In genomic region chr1:108947871-108948525, GRCh38 we compare ENCODE assay signal across 14 cellular contexts. TPM values are rescaled to one million over a fixed set of nuclear protein-coding genes. Genes with fewer than 3 reads are reported as not detected.
DNase-seq lines count a peak whose midpoint lies in the region; TF ChIP-seq lines count a peak whose summit lies in the region.
"Had no signal": no experiment of that assay in that cellular context is flagged by ENCODE, and none has a peak within 500 bp of the region (broad histone marks: within the 10 kb centered on the region; RNA-seq: fewer than 3 reads in every experiment).

No MANE protein-coding gene starts in this region.

- peaks cover 10% of the 10 kb centered on the region for H3K4me1 ChIP-seq in skeletal muscle satellite cell (ENCODE audit: control insufficient read depth, insufficient read depth, low read length)

- no peaks in the 10 kb centered on the region for H3K9me3 Mint-ChIP-seq in HFFc6
- H3K9me3 Mint-ChIP-seq: activated T-helper 1 cell treated with anti-CD3 and anti-CD28 coated beads, Interleukin-12 subunit alpha, Interleukin-12 subunit beta, Interleukin-2, Interleukin-4 antibody, amounts not matched to agents 30 ng/mL and 10 ng/mL and 1 ng/mL, durations not matched to agents 14 hours and 24 hours and 36 hours had no signal

- peak overlapping the region; percentile 58 for H3K4me2 ChIP-seq in skeletal muscle satellite cell (ENCODE audit: low read length)

- no peaks in the 10 kb centered on the region for H3K27me3 Mint-ChIP-seq in HFFc6 (ENCODE audit: insufficient read depth)

- intact Hi-C loops in dorsolateral prefrontal cortex (cut with DNase I): no loop called here

- H3K4me3 Mint-ChIP-seq in HFFc6: peak overlapping the region; percentile 69
- H3K4me3 Mint-ChIP-seq: activated T-helper 1 cell treated with anti-CD3 and anti-CD28 coated beads, Interleukin-12 subunit alpha, Interleukin-12 subunit beta, Interleukin-2, Interleukin-4 antibody, amounts not matched to agents 30 ng/mL and 10 ng/mL and 1 ng/mL, durations not matched to agents 14 hours and 24 hours and 36 hours had no signal

- H3K27ac Mint-ChIP-seq in HFFc6: peak overlapping the region; percentile 47
- H3K27ac Mint-ChIP-seq: activated T-helper 1 cell treated with anti-CD3 and anti-CD28 coated beads, Interleukin-12 subunit alpha, Interleukin-12 subunit beta, Interleukin-2, Interleukin-4 antibody, amounts not matched to agents 30 ng/mL and 10 ng/mL and 1 ng/mL, durations not matched to agents 14 hours and 24 hours and 36 hours had no signal

- H3K36me3 Mint-ChIP-seq in HFFc6 (ENCODE audit: low read depth): no peaks in the 10 kb centered on the region

- peak overlapping the region in 53 of 59 donors; percentile 4 to 80 (median 61) for H3K27ac ChIP-seq in dorsolateral prefrontal cortex

- no peaks in the 10 kb centered on the region for H3K9me3 ChIP-seq in skeletal muscle satellite cell (replicated peaks; ENCODE audit: low read length)
- H3K9me3 ChIP-seq: MG63 had no signal

- H3K27me3 ChIP-seq in dorsolateral prefrontal cortex (no peaks in the 10 kb centered on the region), skeletal muscle satellite cell (ENCODE audit: control insufficient read depth, insufficient read depth, low read length) (no peaks in the 10 kb centered on the region)
- H3K27me3 ChIP-seq: MG63 had no signal

- H3K9ac ChIP-seq in skeletal muscle satellite cell (ENCODE audit: low read depth, low read length): no peak overlapping the region

- H3K36me3 ChIP-seq in skeletal muscle satellite cell (ENCODE audit: insufficient read depth, low read length): peaks cover 4% of the 10 kb centered on the region

- DNase-seq in HFFc6 (no peak), dorsolateral prefrontal cortex (no peak), iPS-NIHi7 (ENCODE audit: extremely low spot score) (peak; percentile 20), NCI-H446 (lab: John Stamatoyannopoulos, UW) (no peak), OCI-M2 (lab: John Stamatoyannopoulos, UW; ENCODE audit: unreplicated experiment) (no peak), DMS153 treated with DMSO at 0.1 percent for 48 hours (lab: John Stamatoyannopoulos, UW; ENCODE audit: unreplicated experiment) (no peak), NK-92 (lab: John Stamatoyannopoulos, UW; ENCODE audit: unreplicated experiment) (no peak)
- DNase-seq: GOT3; MG63; NCI-H526 treated with DMSO at 0.1 percent for 48 hours; stimulated activated CD4-positive, alpha-beta T cell treated with anti-CD3 and anti-CD28 coated beads, Interleukin-2, amount 100 ng/mL, for 48 hours; T1000 had no signal

- peaks cover 21% of the 10 kb centered on the region for H3K4me1 Mint-ChIP-seq in HFFc6 (ENCODE audit: low read depth)

- TF ChIP-seq CTCF in HFFc6 (IDR thresholded peaks at IDR 0.05) (no peak), dorsolateral prefrontal cortex (IDR thresholded peaks at IDR 0.05 in 54 of 56, conservative IDR thresholded peaks at IDR 0.05 in 2 of 56; ENCODE audit: low read depth in 1 of 56, partially characterized antibody in 56 of 56) (no peak)

- peak overlapping the region in 58 of 59 donors; percentile 1 to 56 (median 34) for H3K4me3 ChIP-seq in dorsolateral prefrontal cortex
- peak overlapping the region; percentile 21 for H3K4me3 ChIP-seq in skeletal muscle satellite cell (ENCODE audit: low read length)
- H3K4me3 ChIP-seq: MG63 had no signal

RNA-seq across cellular contexts. Expression of gene CLCC1, which starts 15.3 kb away (rescaled TPM):
- total RNA-seq in HFFc6 (2021; fragmentation: NEBNext Ultra II Directional; extraction: Animal tissue kit (Norgen Biotek cat#: 25700)): 10 to 100 TPM; 35.4 to 41.2 (median 38.7) TPM
- total RNA-seq in dorsolateral prefrontal cortex: 10 to 100 TPM; 30.4 to 58.6 (median 44.3) TPM
- 27.3 and 27.6 TPM in 2 replicates for total RNA-seq in skeletal muscle satellite cell (2012; rRNA removed)
